ENCODE assay signal across 1 cellular context in genomic region chr9:626591-626990, GRCh38.
TF ChIP-seq lines count a peak whose summit lies in the region.

No MANE protein-coding gene starts in this region.

TF ChIP-seq in HepG2, 621 proteins besides CTCF, POLR2A, EP300 and RAD21 (continued from another document):
- TF ChIP-seq, protein P1, sequence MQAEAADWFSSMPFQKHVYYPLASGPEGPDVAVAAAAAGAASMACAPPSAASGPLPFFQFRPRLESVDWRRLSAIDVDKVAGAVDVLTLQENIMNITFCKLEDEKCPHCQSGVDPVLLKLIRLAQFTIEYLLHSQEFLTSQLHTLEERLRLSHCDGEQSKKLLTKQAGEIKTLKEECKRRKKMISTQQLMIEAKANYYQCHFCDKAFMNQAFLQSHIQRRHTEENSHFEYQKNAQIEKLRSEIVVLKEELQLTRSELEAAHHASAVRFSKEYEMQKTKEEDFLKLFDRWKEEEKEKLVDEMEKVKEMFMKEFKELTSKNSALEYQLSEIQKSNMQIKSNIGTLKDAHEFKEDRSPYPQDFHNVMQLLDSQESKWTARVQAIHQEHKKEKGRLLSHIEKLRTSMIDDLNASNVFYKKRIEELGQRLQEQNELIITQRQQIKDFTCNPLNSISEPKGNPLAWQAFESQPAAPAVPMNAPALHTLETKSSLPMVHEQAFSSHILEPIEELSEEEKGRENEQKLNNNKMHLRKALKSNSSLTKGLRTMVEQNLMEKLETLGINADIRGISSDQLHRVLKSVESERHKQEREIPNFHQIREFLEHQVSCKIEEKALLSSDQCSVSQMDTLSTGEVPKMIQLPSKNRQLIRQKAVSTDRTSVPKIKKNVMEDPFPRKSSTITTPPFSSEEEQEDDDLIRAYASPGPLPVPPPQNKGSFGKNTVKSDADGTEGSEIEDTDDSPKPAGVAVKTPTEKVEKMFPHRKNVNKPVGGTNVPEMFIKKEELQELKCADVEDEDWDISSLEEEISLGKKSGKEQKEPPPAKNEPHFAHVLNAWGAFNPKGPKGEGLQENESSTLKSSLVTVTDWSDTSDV (CRISPR knock-in tag; IDR thresholded peaks at IDR 0.05) = no peak
- TF ChIP-seq, protein P2, sequence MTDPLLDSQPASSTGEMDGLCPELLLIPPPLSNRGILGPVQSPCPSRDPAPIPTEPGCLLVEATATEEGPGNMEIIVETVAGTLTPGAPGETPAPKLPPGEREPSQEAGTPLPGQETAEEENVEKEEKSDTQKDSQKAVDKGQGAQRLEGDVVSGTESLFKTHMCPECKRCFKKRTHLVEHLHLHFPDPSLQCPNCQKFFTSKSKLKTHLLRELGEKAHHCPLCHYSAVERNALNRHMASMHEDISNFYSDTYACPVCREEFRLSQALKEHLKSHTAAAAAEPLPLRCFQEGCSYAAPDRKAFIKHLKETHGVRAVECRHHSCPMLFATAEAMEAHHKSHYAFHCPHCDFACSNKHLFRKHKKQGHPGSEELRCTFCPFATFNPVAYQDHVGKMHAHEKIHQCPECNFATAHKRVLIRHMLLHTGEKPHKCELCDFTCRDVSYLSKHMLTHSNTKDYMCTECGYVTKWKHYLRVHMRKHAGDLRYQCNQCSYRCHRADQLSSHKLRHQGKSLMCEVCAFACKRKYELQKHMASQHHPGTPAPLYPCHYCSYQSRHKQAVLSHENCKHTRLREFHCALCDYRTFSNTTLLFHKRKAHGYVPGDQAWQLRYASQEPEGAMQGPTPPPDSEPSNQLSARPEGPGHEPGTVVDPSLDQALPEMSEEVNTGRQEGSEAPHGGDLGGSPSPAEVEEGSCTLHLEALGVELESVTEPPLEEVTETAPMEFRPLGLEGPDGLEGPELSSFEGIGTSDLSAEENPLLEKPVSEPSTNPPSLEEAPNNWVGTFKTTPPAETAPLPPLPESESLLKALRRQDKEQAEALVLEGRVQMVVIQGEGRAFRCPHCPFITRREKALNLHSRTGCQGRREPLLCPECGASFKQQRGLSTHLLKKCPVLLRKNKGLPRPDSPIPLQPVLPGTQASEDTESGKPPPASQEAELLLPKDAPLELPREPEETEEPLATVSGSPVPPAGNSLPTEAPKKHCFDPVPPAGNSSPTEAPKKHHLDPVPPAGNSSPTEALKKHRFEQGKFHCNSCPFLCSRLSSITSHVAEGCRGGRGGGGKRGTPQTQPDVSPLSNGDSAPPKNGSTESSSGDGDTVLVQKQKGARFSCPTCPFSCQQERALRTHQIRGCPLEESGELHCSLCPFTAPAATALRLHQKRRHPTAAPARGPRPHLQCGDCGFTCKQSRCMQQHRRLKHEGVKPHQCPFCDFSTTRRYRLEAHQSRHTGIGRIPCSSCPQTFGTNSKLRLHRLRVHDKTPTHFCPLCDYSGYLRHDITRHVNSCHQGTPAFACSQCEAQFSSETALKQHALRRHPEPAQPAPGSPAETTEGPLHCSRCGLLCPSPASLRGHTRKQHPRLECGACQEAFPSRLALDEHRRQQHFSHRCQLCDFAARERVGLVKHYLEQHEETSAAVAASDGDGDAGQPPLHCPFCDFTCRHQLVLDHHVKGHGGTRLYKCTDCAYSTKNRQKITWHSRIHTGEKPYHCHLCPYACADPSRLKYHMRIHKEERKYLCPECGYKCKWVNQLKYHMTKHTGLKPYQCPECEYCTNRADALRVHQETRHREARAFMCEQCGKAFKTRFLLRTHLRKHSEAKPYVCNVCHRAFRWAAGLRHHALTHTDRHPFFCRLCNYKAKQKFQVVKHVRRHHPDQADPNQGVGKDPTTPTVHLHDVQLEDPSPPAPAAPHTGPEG (CRISPR knock-in tag; IDR thresholded peaks at IDR 0.05) = no peak
- no peak for TF ChIP-seq LRRFIP1 (CRISPR knock-in tag; conservative IDR thresholded peaks at IDR 0.05)
TF ChIP-seq in HepG2: peak in this region for 0.
